Comparison of ENCODE assay signal across 11 cellular contexts in genomic region chr12:40390980-40391379, GRCh38.
"Had no signal": no experiment of that assay in that cellular context is flagged by ENCODE, and none has a peak within 500 bp of the region (broad histone marks: within the 10 kb centered on the region; RNA-seq: fewer than 3 reads in every experiment).

No MANE protein-coding gene starts in this region.

- H3K4me2 ChIP-seq: GM23338 had no signal

- FAIRE-seq: H1, H54 had no signal

- H3K4me3 ChIP-seq: GM23248, GM23338, HAP-1 had no signal

- H3K9me3 ChIP-seq: HAP-1 had no signal

- H2AFZ ChIP-seq: GM23248 had no signal

- H3K9me3 Mint-ChIP-seq: GM23338, H9 had no signal

- H3K9ac ChIP-seq: GM23248 had no signal

- H3K36me3 ChIP-seq: HAP-1 had no signal

- H3K27ac Mint-ChIP-seq: GM23338, H9, HFFc6 had no signal

- H3K4me3 Mint-ChIP-seq: GM23338, H9, HFFc6 had no signal

- DNase-seq: GM23248, GOT3, H7, H9, HCEC 1CT, HFFc6 had no signal

- ATAC-seq: GM23338, HCT116 had no signal

- H3K27ac ChIP-seq: GM23248 had no signal

- H3K4me1 Mint-ChIP-seq: GM23338, H9 had no signal
